In the genomic region with DNA sequence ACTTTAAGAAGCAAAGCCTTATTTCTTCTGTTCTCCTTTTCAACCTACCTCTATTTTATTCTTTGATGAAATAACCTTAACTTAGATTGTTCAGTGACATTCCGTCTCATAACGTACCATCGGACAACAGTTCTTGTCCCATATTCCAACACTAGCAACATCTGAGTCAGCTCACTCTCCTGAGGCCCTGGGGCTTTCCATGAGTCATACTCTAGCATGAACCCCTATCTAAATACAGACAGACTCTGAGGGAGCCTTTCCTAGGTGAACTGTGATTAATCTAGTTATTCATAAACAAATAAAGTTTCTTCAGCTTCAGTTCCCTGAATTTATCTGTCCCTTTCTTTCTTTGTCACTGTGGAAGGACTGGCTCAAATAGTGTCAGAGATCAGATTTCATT, we compare ENCODE assay signal across 16 cellular contexts.
DNase-seq lines count a peak whose midpoint lies in the region; ATAC-seq, FAIRE-seq and TF ChIP-seq lines count a peak whose summit lies in the region.
"Had no signal": no experiment of that assay in that cellular context is flagged by ENCODE, and none has a peak within 500 bp of the region (broad histone marks: within the 10 kb centered on the region; RNA-seq: fewer than 3 reads in every experiment).

No MANE protein-coding gene starts in this region.

- WGBS in mesendoderm (ENCODE audit: extremely low coverage, insufficient coverage, low lambda C conversion rate), result no CpG with 5 or more reads among the region's 3 CpGs
- WGBS in endodermal cell (ENCODE audit: insufficient coverage in 1 of 2, insufficient read length in 1 of 2), 2 experiments, result 98 to 100% methylated on average over 3 of the region's 3 CpGs

- H3K4me1 ChIP-seq in Panc1 (ENCODE audit: control insufficient read depth, insufficient read depth, low read length) (no peaks in the 10 kb centered on the region), mesendoderm (ENCODE audit: control insufficient read depth, low read depth, low read length) (no peaks in the 10 kb centered on the region), endodermal cell (ENCODE audit: control insufficient read depth, insufficient read depth, low read length) (no peaks in the 10 kb centered on the region)

- H3K36me3 Mint-ChIP-seq in chondrocyte (ENCODE audit: low read depth) (peaks cover 4% of the 10 kb centered on the region), endodermal cell (ENCODE audit: low read depth) (peaks cover 8% of the 10 kb centered on the region)
- H3K36me3 Mint-ChIP-seq: immature natural killer cell had no signal

- H3K27me3 Mint-ChIP-seq in chondrocyte (ENCODE audit: low read depth) (no peaks in the 10 kb centered on the region), endodermal cell (ENCODE audit: insufficient read depth) (no peaks in the 10 kb centered on the region)
- H3K27me3 Mint-ChIP-seq: naive B cell had no signal

- POLR2A ChIA-PET in Panc1 (lab: Charles Lee), result no interaction called here

- H4K5ac ChIP-seq in mesendoderm (ENCODE audit: low read length), result no peak overlapping the region

- CTCF ChIA-PET in Panc1 (lab: Charles Lee), result no interaction called here

- intact Hi-C loops in Panc1 (cut with micrococcal nuclease; ENCODE audit: unreplicated experiment), result no loop called here

- H3K9me3 ChIP-seq in Panc1 (ENCODE audit: control insufficient read depth, insufficient read depth, low read depth, low read length), result peaks cover 3% of the 10 kb centered on the region; the same call in 1 of the 2 replicates
- peaks cover 37% of the 10 kb centered on the region for H3K9me3 ChIP-seq in endodermal cell (ENCODE audit: control insufficient read depth, low read length)

- peak; percentile 44 for DNase-seq in Caki2 (ENCODE audit: low read depth)
- DNase-seq in Panc1 (ENCODE audit: low read depth, low spot score), result no peak
- DNase-seq in chondrocyte (ENCODE audit: low spot score), result no peak
- no peak for DNase-seq in mesendoderm
- DNase-seq in endodermal cell, result no peak
- DNase-seq in frontal cortex (ENCODE audit: low spot score in 2 of 2), result no peak
- DNase-seq in NCI-H82 treated with DMSO at 0.1 percent for 48 hours (lab: John Stamatoyannopoulos, UW; ENCODE audit: unreplicated experiment), result no peak
- DNase-seq: activated CD4-positive, alpha-beta T cell treated with anti-CD3 and anti-CD28 coated beads, Interleukin-2, amount 50 U/mL, for 4 hours; central memory CD4-positive, alpha-beta T cell; immature natural killer cell; naive B cell had no signal

- BruUV-seq in Panc1 (replicated peaks; lab: Mats Ljungman, UMichigan), result no TSS peak

- H2AK5ac ChIP-seq in mesendoderm (ENCODE audit: low read length), result peak overlapping the region; percentile 77

- no peak for FAIRE-seq in frontal cortex (lab: Jason Lieb, UNC)
- FAIRE-seq: G401.6 had no signal

- no peak for TF ChIP-seq CTCF in Panc1 (IDR thresholded peaks at IDR 0.05)
- no peak for TF ChIP-seq CTCF in chondrocyte (IDR thresholded peaks at IDR 0.05)
- no peak for TF ChIP-seq CTCF in endodermal cell (conservative IDR thresholded peaks at IDR 0.05)

- H3K27me3 ChIP-seq in Panc1 (ENCODE audit: control insufficient read depth, insufficient read depth, low read length) (no peaks in the 10 kb centered on the region), mesendoderm (ENCODE audit: insufficient read depth, low read length, poor library complexity) (no peaks in the 10 kb centered on the region), endodermal cell (ENCODE audit: control insufficient read depth, insufficient read depth, low read length, poor library complexity, severe bottlenecking) (no peaks in the 10 kb centered on the region)

- no peak overlapping the region for H2BK15ac ChIP-seq in mesendoderm (replicated peaks; ENCODE audit: low read depth)

- H3K4me1 Mint-ChIP-seq in chondrocyte (ENCODE audit: low read depth), result peaks cover 13% of the 10 kb centered on the region
- no peaks in the 10 kb centered on the region for H3K4me1 Mint-ChIP-seq in endodermal cell
- H3K4me1 Mint-ChIP-seq: activated T-helper 17 cell treated with anti-CD3 and anti-CD28 coated beads, Interleukin-2, amount 50 U/mL, for 72 hours; immature natural killer cell; naive B cell had no signal

- H3K27ac Mint-ChIP-seq in chondrocyte (ENCODE audit: unreplicated experiment) (peak overlapping the region; percentile 18), endodermal cell (no peak overlapping the region)
- H3K27ac Mint-ChIP-seq: activated T-helper 17 cell treated with anti-CD3 and anti-CD28 coated beads, Interleukin-2, amount 50 U/mL, for 72 hours; immature natural killer cell; naive B cell had no signal

- in situ Hi-C loops in Caki2 (cut with HindIII; ENCODE audit: low pct_unique_long_range_greater_than_20kb, low sequenced_read_pairs) (no loop called here), Panc1 (cut with HindIII; ENCODE audit: low pct_unique_long_range_greater_than_20kb, low sequenced_read_pairs) (no loop called here)

- no peak overlapping the region for H2BK5ac ChIP-seq in mesendoderm (ENCODE audit: low read length)

- no peak overlapping the region for H3K23ac ChIP-seq in mesendoderm (ENCODE audit: low read length)

- ATAC-seq in Panc1 (0 out of 2 replicates have a peak, but pooled peaks have one; percentile 53), GM21367 (IDR thresholded peaks at IDR 0.05; ENCODE audit: unreplicated experiment) (no peak)
- ATAC-seq: activated T-helper 17 cell treated with anti-CD3 and anti-CD28 coated beads, Interleukin-2, amount 50 U/mL, for 72 hours; sciatic nerve had no signal

- no peak overlapping the region for H3K4me2 ChIP-seq in mesendoderm (ENCODE audit: low read length)

- H3K4ac ChIP-seq in mesendoderm (ENCODE audit: low read depth, low read length), result no peak overlapping the region

- no peaks in the 10 kb centered on the region for H3K79me2 ChIP-seq in mesendoderm (ENCODE audit: control insufficient read depth, insufficient read depth, low read length)

- no peak overlapping the region for H4K8ac ChIP-seq in mesendoderm (ENCODE audit: low read depth, low read length)

- H3K79me1 ChIP-seq in mesendoderm (ENCODE audit: low read length), result no peaks in the 10 kb centered on the region

- no peak overlapping the region for H3K27ac ChIP-seq in Panc1 (ENCODE audit: low read length)
- no peak overlapping the region for H3K27ac ChIP-seq in mesendoderm (ENCODE audit: low read depth, low read length)
- H3K27ac ChIP-seq in endodermal cell (ENCODE audit: low read depth, low read length), result no peak overlapping the region
- H3K27ac ChIP-seq: C4-2B had no signal

- peak overlapping the region; percentile 60 for H3K18ac ChIP-seq in mesendoderm (ENCODE audit: low read length)

- H3K9ac ChIP-seq in mesendoderm (ENCODE audit: low read length) (no peak overlapping the region), endodermal cell (ENCODE audit: extremely low read depth, low read length, poor library complexity, severe bottlenecking) (no peak overlapping the region)

- H3K36me3 ChIP-seq in Panc1 (ENCODE audit: control insufficient read depth, insufficient read depth, low read length) (no peaks in the 10 kb centered on the region), mesendoderm (ENCODE audit: control insufficient read depth, insufficient read depth, low read length) (no peaks in the 10 kb centered on the region), endodermal cell (ENCODE audit: control insufficient read depth, insufficient read depth, low read length) (no peaks in the 10 kb centered on the region)

- H3K4me3 Mint-ChIP-seq in chondrocyte (ENCODE audit: unreplicated experiment) (no peak overlapping the region), endodermal cell (no peak overlapping the region)
- H3K4me3 Mint-ChIP-seq: activated T-helper 17 cell treated with anti-CD3 and anti-CD28 coated beads, Interleukin-2, amount 50 U/mL, for 72 hours; immature natural killer cell had no signal

- H3K4me3 ChIP-seq in Panc1 (ENCODE audit: low read depth in 2 of 2, low read length in 2 of 2), result no peak overlapping the region
- no peak overlapping the region for H3K4me3 ChIP-seq in mesendoderm (ENCODE audit: low read length)
- H3K4me3 ChIP-seq in endodermal cell (ENCODE audit: low read length), result no peak overlapping the region

- no peak overlapping the region for H3K56ac ChIP-seq in mesendoderm (ENCODE audit: low read length)

- H3K9me3 Mint-ChIP-seq in chondrocyte (ENCODE audit: low read depth) (peaks cover 30% of the 10 kb centered on the region), endodermal cell (peaks cover 39% of the 10 kb centered on the region)

- no peak overlapping the region for H2BK120ac ChIP-seq in mesendoderm (ENCODE audit: low read depth, low read length)
